9 cellular contexts compared by ENCODE assay signal in genomic region chr20:41738584-41739193, GRCh38.
A peak's percentile ranks its signal among the peaks of the same experiment; 100 is the strongest.
DNase-seq lines count a peak whose midpoint lies in the region; ATAC-seq and TF ChIP-seq lines count a peak whose summit lies in the region.
"Had no signal": no experiment of that assay in that cellular context is flagged by ENCODE, and none has a peak within 500 bp of the region (broad histone marks: within the 10 kb centered on the region; RNA-seq: fewer than 3 reads in every experiment).

No MANE protein-coding gene starts in this region.

- no peak for ATAC-seq in HG02938 (IDR thresholded peaks at IDR 0.05; ENCODE audit: unreplicated experiment)

- H3K9ac ChIP-seq in HUES64 (ENCODE audit: low read depth, low read length) = peak overlapping the region; percentile 23; the same call in 1 of the 2 replicates
- no peak overlapping the region for H3K9ac ChIP-seq in OCI-LY3 (ENCODE audit: low read length)
- H3K9ac ChIP-seq in smooth muscle cell (ENCODE audit: low read depth) = no peak overlapping the region
- H3K9ac ChIP-seq: BLaER1 had no signal

- H3K36me3 ChIP-seq in HUES64 (ENCODE audit: insufficient read depth, low read length) (no peaks in the 10 kb centered on the region), OCI-LY3 (replicated peaks; ENCODE audit: low read depth, low read length) (no peaks in the 10 kb centered on the region), smooth muscle cell (ENCODE audit: low read depth) (no peaks in the 10 kb centered on the region)
- H3K36me3 ChIP-seq: BLaER1 had no signal

- peaks cover 6% of the 10 kb centered on the region for H3K4me1 ChIP-seq in HUES64 (ENCODE audit: insufficient read depth, low read length)
- peaks cover 21% of the 10 kb centered on the region for H3K4me1 ChIP-seq in OCI-LY3 (ENCODE audit: low read length)
- no peaks in the 10 kb centered on the region for H3K4me1 ChIP-seq in smooth muscle cell (ENCODE audit: low read depth)
- H3K4me1 ChIP-seq: BLaER1 had no signal

- DNase-seq in DMS153 treated with DMSO at 0.1 percent for 48 hours (lab: John Stamatoyannopoulos, UW; ENCODE audit: unreplicated experiment) = peak; percentile 35
- DNase-seq in DMS153 (lab: John Stamatoyannopoulos, UW) = no peak
- DNase-seq in amniotic epithelial cell (ENCODE audit: low read depth) = peak; percentile 17
- peak; percentile 42 to 60 for DNase-seq in hippocampal formation (lab: John Stamatoyannopoulos, UW)
- no peak for DNase-seq in smooth muscle cell (lab: John Stamatoyannopoulos, UW; ENCODE audit: unreplicated experiment)

- no peaks in the 10 kb centered on the region for H3K27me3 ChIP-seq in HUES64 (ENCODE audit: insufficient read depth, low read length)
- no peaks in the 10 kb centered on the region for H3K27me3 ChIP-seq in OCI-LY3 (ENCODE audit: low read depth, low read length)
- no peaks in the 10 kb centered on the region for H3K27me3 ChIP-seq in smooth muscle cell (ENCODE audit: low read depth)
- H3K27me3 ChIP-seq: BLaER1 had no signal

- H2AFZ ChIP-seq in OCI-LY3 (ENCODE audit: low read depth, low read length) = peak overlapping the region; percentile 49; the same call in 1 of the 2 replicates
- H2AFZ ChIP-seq in smooth muscle cell (ENCODE audit: low read depth) = peak overlapping the region; percentile 1

- H3K9me3 ChIP-seq in HUES64 (ENCODE audit: insufficient read depth, low read depth, low read length) = no peaks in the 10 kb centered on the region
- H3K9me3 ChIP-seq in OCI-LY3 (ENCODE audit: insufficient read depth, low read length) = peaks cover 5% of the 10 kb centered on the region; the same call in 1 of the 2 replicates
- no peaks in the 10 kb centered on the region for H3K9me3 ChIP-seq in smooth muscle cell (replicated peaks; ENCODE audit: low read depth)

- WGBS in HUES64 = 15% methylated on average over 7 of the region's 7 CpGs
- WGBS in smooth muscle cell (ENCODE audit: low lambda C conversion rate) = 11% methylated on average over 7 of the region's 7 CpGs

- H3K27ac ChIP-seq in HUES64 (ENCODE audit: low read depth, low read length) (no peak overlapping the region), OCI-LY3 (ENCODE audit: low read length) (no peak overlapping the region), smooth muscle cell (ENCODE audit: low read depth) (no peak overlapping the region)
- H3K27ac ChIP-seq: BLaER1 had no signal

- TF ChIP-seq CTCF in OCI-LY3 (IDR thresholded peaks at IDR 0.05; ENCODE audit: low read depth, low read length) = peak; percentile 100
- TF ChIP-seq CTCF in smooth muscle cell (IDR thresholded peaks at IDR 0.05; ENCODE audit: borderline replicate concordance, insufficient read depth, poor library complexity, severe bottlenecking) = peak; percentile 94

- H3K4me2 ChIP-seq in OCI-LY3 (ENCODE audit: low read length) (peak overlapping the region; percentile 49), smooth muscle cell (no peak overlapping the region)
- H3K4me2 ChIP-seq: BLaER1 had no signal

- H4K20me1 ChIP-seq in OCI-LY3 (ENCODE audit: insufficient read depth, low read length) = no peaks in the 10 kb centered on the region
- no peaks in the 10 kb centered on the region for H4K20me1 ChIP-seq in smooth muscle cell (ENCODE audit: low read depth)
- H4K20me1 ChIP-seq: BLaER1 had no signal

- no peaks in the 10 kb centered on the region for H3F3A ChIP-seq in smooth muscle cell (ENCODE audit: low read depth)

- H3K79me2 ChIP-seq in OCI-LY3 (ENCODE audit: low read length) = no peaks in the 10 kb centered on the region
- no peaks in the 10 kb centered on the region for H3K79me2 ChIP-seq in smooth muscle cell (ENCODE audit: low read depth)

- no peak overlapping the region for H3K4me3 ChIP-seq in HUES64 (ENCODE audit: low read length)
- no peak overlapping the region for H3K4me3 ChIP-seq in OCI-LY3 (ENCODE audit: low read length)
- H3K4me3 ChIP-seq in smooth muscle cell = no peak overlapping the region
- H3K4me3 ChIP-seq: BLaER1 had no signal

Comparison
In these comparisons a context has a peak if more than half of its experiments do, and no peak if none do; other contexts are left out.
1. DNase-seq: peak in DMS153 treated with DMSO at 0.1 percent for 48 hours (single experiment), amniotic epithelial cell (single experiment) and hippocampal formation (2 of 2); none in DMS153 (single experiment) and smooth muscle cell (single experiment).